In genomic region chr3:177050466-177051237, GRCh38 we compare ENCODE assay signal across 8 cellular contexts.
A peak's percentile ranks its signal among the peaks of the same experiment; 100 is the strongest.
DNase-seq lines count a peak whose midpoint lies in the region; ATAC-seq lines count a peak whose summit lies in the region.

No MANE protein-coding gene starts in this region.

- intact Hi-C loops in left cardiac atrium (cut with DNase I) = loop anchor here (5.0 to 10.0 kb wide), 3 partner anchors 147 to 307 kb away; partner anchors contain the start of gene TBL1XR1 (in 2 of the 2)

- H3K4me1 ChIP-seq in effector memory CD4-positive, alpha-beta T cell (ENCODE audit: control insufficient read depth, insufficient read depth, low read length, poor library complexity, severe bottlenecking) = no peaks in the 10 kb centered on the region

- no peaks in the 10 kb centered on the region for H3K9me3 Mint-ChIP-seq in activated naive CD8-positive, alpha-beta T cell treated with anti-CD3 and anti-CD28 coated beads for 36 hours
- H3K9me3 Mint-ChIP-seq in stimulated activated naive B cell treated with anti-CD40 and anti-IgM and Interleukin-4, amounts not matched to agents 10 μg/mL and 1 μg/mL and 100 μg/mL, for 72 hours = no peaks in the 10 kb centered on the region

- H3K27ac Mint-ChIP-seq in activated naive CD8-positive, alpha-beta T cell treated with anti-CD3 and anti-CD28 coated beads for 36 hours = peak overlapping the region; percentile 29
- no peak overlapping the region for H3K27ac Mint-ChIP-seq in stimulated activated naive B cell treated with anti-CD40 and anti-IgM and Interleukin-4, amounts not matched to agents 10 μg/mL and 1 μg/mL and 100 μg/mL, for 72 hours

- H3K27me3 Mint-ChIP-seq in activated naive CD8-positive, alpha-beta T cell treated with anti-CD3 and anti-CD28 coated beads for 36 hours = no peaks in the 10 kb centered on the region
- no peaks in the 10 kb centered on the region for H3K27me3 Mint-ChIP-seq in stimulated activated naive B cell treated with anti-CD40 and anti-IgM and Interleukin-4, amounts not matched to agents 10 μg/mL and 1 μg/mL and 100 μg/mL, for 72 hours

- peak; percentile 63 to 68 for ATAC-seq in left cardiac atrium
- ATAC-seq in stimulated activated naive B cell treated with anti-CD40 and anti-IgM and Interleukin-4, amounts not matched to agents 10 μg/mL and 1 μg/mL and 100 μg/mL, for 72 hours (replicated peaks) = peak; percentile 53 to 65

- H3K27ac ChIP-seq in effector memory CD4-positive, alpha-beta T cell (ENCODE audit: insufficient read depth, low read length, poor library complexity, severe bottlenecking) = no peak overlapping the region

- peaks cover 14% of the 10 kb centered on the region for H3K4me1 Mint-ChIP-seq in activated naive CD8-positive, alpha-beta T cell treated with anti-CD3 and anti-CD28 coated beads for 36 hours
- H3K4me1 Mint-ChIP-seq in stimulated activated naive B cell treated with anti-CD40 and anti-IgM and Interleukin-4, amounts not matched to agents 10 μg/mL and 1 μg/mL and 100 μg/mL, for 72 hours = peaks cover 7 to 12% of the 10 kb centered on the region in 2 donors

- H3K4me3 ChIP-seq in effector memory CD4-positive, alpha-beta T cell (ENCODE audit: insufficient read depth, low read depth, low read length, poor library complexity, severe bottlenecking) = no peak overlapping the region

- no peak overlapping the region for H3K4me3 Mint-ChIP-seq in activated naive CD8-positive, alpha-beta T cell treated with anti-CD3 and anti-CD28 coated beads for 36 hours
- H3K4me3 Mint-ChIP-seq in stimulated activated naive B cell treated with anti-CD40 and anti-IgM and Interleukin-4, amounts not matched to agents 10 μg/mL and 1 μg/mL and 100 μg/mL, for 72 hours = no peak overlapping the region

- peaks cover 27% of the 10 kb centered on the region for H3K36me3 ChIP-seq in effector memory CD4-positive, alpha-beta T cell (ENCODE audit: control insufficient read depth, insufficient read depth, low read length)

- DNase-seq in DMS153 treated with DMSO at 0.1 percent for 48 hours (lab: John Stamatoyannopoulos, UW; ENCODE audit: unreplicated experiment) (peak; percentile 33), H4 (ENCODE audit: low spot score) (peak; percentile 48), NCI-H2081 treated with DMSO at 0.1 percent for 48 hours (lab: John Stamatoyannopoulos, UW) (peak; percentile 51), left cardiac atrium (no peak)
- no peak for DNase-seq in activated naive CD8-positive, alpha-beta T cell treated with anti-CD3 and anti-CD28 coated beads for 36 hours
- DNase-seq in stimulated activated naive B cell treated with anti-CD40 and anti-IgM and Interleukin-4, amounts not matched to agents 10 μg/mL and 1 μg/mL and 100 μg/mL, for 72 hours = no peak
- DNase-seq in NK-92 treated with Interleukin-12 subunit alpha and Interleukin-12 subunit beta, amount 100 ng/mL, for 24 hours (lab: John Stamatoyannopoulos, UW) = no peak
- DNase-seq in effector memory CD4-positive, alpha-beta T cell = no peak

- no peaks in the 10 kb centered on the region for H3K27me3 ChIP-seq in effector memory CD4-positive, alpha-beta T cell (replicated peaks; ENCODE audit: control insufficient read depth, insufficient read depth, low read length, poor library complexity, severe bottlenecking)

- no peaks in the 10 kb centered on the region for H3K9me3 ChIP-seq in effector memory CD4-positive, alpha-beta T cell (ENCODE audit: control insufficient read depth, low read length)

- peaks cover 32% of the 10 kb centered on the region for H3K36me3 Mint-ChIP-seq in activated naive CD8-positive, alpha-beta T cell treated with anti-CD3 and anti-CD28 coated beads for 36 hours
- H3K36me3 Mint-ChIP-seq in stimulated activated naive B cell treated with anti-CD40 and anti-IgM and Interleukin-4, amounts not matched to agents 10 μg/mL and 1 μg/mL and 100 μg/mL, for 72 hours = peaks cover 21 to 27% of the 10 kb centered on the region in 2 donors

Comparison
In these comparisons a context has a peak if more than half of its experiments do, and no peak if none do; other contexts are left out.
1. DNase-seq: peak in DMS153 treated with DMSO at 0.1 percent for 48 hours (single experiment), H4 (single experiment) and NCI-H2081 treated with DMSO at 0.1 percent for 48 hours (single experiment); none in activated naive CD8-positive, alpha-beta T cell treated with anti-CD3 and anti-CD28 coated beads for 36 hours (single experiment), left cardiac atrium (single experiment), stimulated activated naive B cell treated with anti-CD40 and anti-IgM and Interleukin-4, amounts not matched to agents 10 μg/mL and 1 μg/mL and 100 μg/mL, for 72 hours (single experiment), NK-92 treated with Interleukin-12 subunit alpha and Interleukin-12 subunit beta, amount 100 ng/mL, for 24 hours (single experiment) and effector memory CD4-positive, alpha-beta T cell (0 of 3).